25 cellular contexts compared by ENCODE assay signal in the genomic region with DNA sequence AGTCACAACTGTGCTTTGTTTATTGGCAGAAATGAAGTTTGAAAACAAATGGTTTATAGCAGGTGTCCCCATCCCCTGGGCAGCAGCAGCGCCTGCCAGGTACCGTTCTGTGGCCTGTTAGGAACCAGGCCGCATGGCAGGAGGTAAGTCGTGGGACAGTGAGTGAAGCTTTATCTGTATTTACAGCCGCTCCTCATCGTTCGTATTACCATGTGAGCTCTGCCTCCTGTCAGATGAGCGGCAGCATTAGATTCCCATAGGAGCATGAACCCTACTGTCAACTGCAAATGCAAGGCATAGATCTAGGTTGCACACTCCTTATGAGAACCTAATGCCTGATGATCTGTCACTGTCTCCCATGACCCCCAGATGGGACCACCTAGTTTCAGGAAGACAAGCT.
"Had no signal": no experiment of that assay in that cellular context is flagged by ENCODE, and none has a peak within 500 bp of the region (broad histone marks: within the 10 kb centered on the region; RNA-seq: fewer than 3 reads in every experiment).

No MANE protein-coding gene starts in this region.

- H3K4me3 ChIP-seq: colonic mucosa, coronary artery, dorsolateral prefrontal cortex, esophagus muscularis mucosa, esophagus squamous epithelium, gastrocnemius medialis, gastroesophageal sphincter, heart left ventricle, heart right ventricle, hepatocyte had no signal

- H3K36me3 ChIP-seq: colonic mucosa, esophagus muscularis mucosa, esophagus squamous epithelium, gastrocnemius medialis, gastroesophageal sphincter, heart left ventricle, heart right ventricle had no signal

- H3K27ac ChIP-seq: colonic mucosa, coronary artery, dorsolateral prefrontal cortex, epithelial cell of prostate, esophagus muscularis mucosa, esophagus squamous epithelium, foreskin keratinocyte, gastrocnemius medialis, gastroesophageal sphincter, heart left ventricle, heart right ventricle, hepatocyte had no signal

- H3K9me3 ChIP-seq: colonic mucosa, esophagus squamous epithelium, gastrocnemius medialis had no signal

- DNase-seq: colonic mucosa; cortex of kidney; dermis blood vessel endothelial cell; dorsolateral prefrontal cortex; effector CD4-positive, alpha-beta T cell; effector CD8-positive, alpha-beta T cell; effector memory CD4-positive, alpha-beta T cell; effector memory CD8-positive, alpha-beta T cell; endodermal cell; erythroblast; esophagus squamous epithelium; foreskin fibroblast; foreskin keratinocyte; foreskin melanocyte; gastrocnemius medialis; glutamatergic neuron; head of caudate nucleus; heart left ventricle; heart right ventricle had no signal

- ATAC-seq: effector memory CD8-positive, alpha-beta T cell; esophagus mucosa; foreskin keratinocyte; gastrocnemius medialis; gastroesophageal sphincter; heart left ventricle; heart right ventricle had no signal

- H3K4me1 ChIP-seq: colonic mucosa, esophagus squamous epithelium, foreskin keratinocyte, gastrocnemius medialis, gastroesophageal sphincter had no signal
